24 cellular contexts compared by ENCODE assay signal in genomic region chr2:201793631-201794030, GRCh38. TPM values are rescaled to one million over a fixed set of nuclear protein-coding genes. Genes with fewer than 3 reads are reported as not detected.
"Had no signal": no experiment of that assay in that cellular context is flagged by ENCODE, and none has a peak within 500 bp of the region (broad histone marks: within the 10 kb centered on the region; RNA-seq: fewer than 3 reads in every experiment).

No MANE protein-coding gene starts in this region.

- H3K4me2 ChIP-seq: hepatocyte, neural progenitor cell, smooth muscle cell had no signal

- H3K27me3 Mint-ChIP-seq: dendritic cell treated with granulocyte-macrophage colony-stimulating factor and Interleukin-4, amounts not matched to agents 40 ng/mL and 50 ng/mL, for 4 days; type B pancreatic cell had no signal

- H3K4me1 ChIP-seq: esophagus squamous epithelium, neural progenitor cell, suprapubic skin, thyroid gland had no signal

- H3K36me3 ChIP-seq: esophagus squamous epithelium, neural progenitor cell, ovary, suprapubic skin, thyroid gland had no signal

- H3K36me3 Mint-ChIP-seq: natural killer cell; neural progenitor cell; stimulated activated effector memory CD8-positive, alpha-beta T cell treated with anti-CD3 and anti-CD28 coated beads, Interleukin-12 subunit alpha, Interleukin-12 subunit beta, amount 100 ng/mL, for 72 hours; type B pancreatic cell had no signal

- H3K27ac ChIP-seq: esophagus squamous epithelium, hepatocyte, neural progenitor cell, ovary, suprapubic skin, thyroid gland had no signal

- H3K4me3 Mint-ChIP-seq: dendritic cell treated with granulocyte-macrophage colony-stimulating factor and Interleukin-4, amounts not matched to agents 40 ng/mL and 50 ng/mL, for 4 days; effector memory CD8-positive, alpha-beta T cell; natural killer cell; neural progenitor cell; stimulated activated effector memory CD8-positive, alpha-beta T cell treated with anti-CD3 and anti-CD28 coated beads, Interleukin-12 subunit alpha, Interleukin-12 subunit beta, amount 100 ng/mL, for 72 hours; type B pancreatic cell had no signal

- H3K79me2 ChIP-seq: hepatocyte had no signal

- H3K9ac ChIP-seq: neural progenitor cell had no signal

- H3K9me3 ChIP-seq: esophagus squamous epithelium, mucosa of descending colon, ovary, suprapubic skin, thyroid gland had no signal

- H3K27me3 ChIP-seq: esophagus squamous epithelium, hepatocyte, neural progenitor cell, ovary, suprapubic skin, thyroid gland had no signal

- H2AFZ ChIP-seq: hepatocyte, neural progenitor cell had no signal

- H3K4me3 ChIP-seq: esophagus squamous epithelium, hepatocyte, mucosa of descending colon, neural progenitor cell, ovary, smooth muscle cell, suprapubic skin, thyroid gland had no signal

- H3K27ac Mint-ChIP-seq: dendritic cell treated with granulocyte-macrophage colony-stimulating factor and Interleukin-4, amounts not matched to agents 40 ng/mL and 50 ng/mL, for 4 days; effector memory CD8-positive, alpha-beta T cell; natural killer cell; neural progenitor cell; stimulated activated effector memory CD8-positive, alpha-beta T cell treated with anti-CD3 and anti-CD28 coated beads, Interleukin-12 subunit alpha, Interleukin-12 subunit beta, amount 100 ng/mL, for 72 hours; type B pancreatic cell had no signal

- H3K4me1 Mint-ChIP-seq: natural killer cell; stimulated activated effector memory CD8-positive, alpha-beta T cell treated with anti-CD3 and anti-CD28 coated beads, Interleukin-12 subunit alpha, Interleukin-12 subunit beta, amount 100 ng/mL, for 72 hours had no signal

- H3K9me3 Mint-ChIP-seq: dendritic cell treated with granulocyte-macrophage colony-stimulating factor and Interleukin-4, amounts not matched to agents 40 ng/mL and 50 ng/mL, for 4 days; effector memory CD8-positive, alpha-beta T cell; natural killer cell; neural progenitor cell; stimulated activated effector memory CD8-positive, alpha-beta T cell treated with anti-CD3 and anti-CD28 coated beads, Interleukin-12 subunit alpha, Interleukin-12 subunit beta, amount 100 ng/mL, for 72 hours; type B pancreatic cell had no signal

- ATAC-seq: effector memory CD8-positive, alpha-beta T cell; mucosa of descending colon; natural killer cell; right cardiac atrium; stimulated activated effector memory CD8-positive, alpha-beta T cell treated with anti-CD3 and anti-CD28 coated beads, Interleukin-12 subunit alpha, Interleukin-12 subunit beta, amount 100 ng/mL, for 72 hours; stimulated activated naive CD8-positive, alpha-beta T cell treated with anti-CD3 and anti-CD28 coated beads, Interleukin-15, Interleukin-2, amounts not matched to agents 100 U/mL and 50 U/mL, for 24 hours had no signal

- FAIRE-seq: colon, urothelium cell line had no signal

- DNase-seq: effector memory CD8-positive, alpha-beta T cell; esophagus squamous epithelium; foreskin fibroblast; head of caudate nucleus; kidney glomerular epithelial cell; mucosa of descending colon; natural killer cell; nucleus accumbens; ovary; right cardiac atrium; stimulated activated CD4-positive, alpha-beta T cell treated with anti-CD3 and anti-CD28 coated beads, Interleukin-2, amount 100 ng/mL, for 48 hours; stimulated activated CD8-positive, alpha-beta memory T cell treated with anti-CD3 and anti-CD28 coated beads, Interleukin-4, amount 100 ng/mL, for 48 hours; stimulated activated naive CD8-positive, alpha-beta T cell treated with anti-CD3 and anti-CD28 coated beads, Interleukin-15, Interleukin-2, amounts not matched to agents 100 U/mL and 50 U/mL, for 24 hours; thyroid gland had no signal

RNA-seq across cellular contexts. Expression of gene CDK15, which starts 12.7 kb away (rescaled TPM):
- total RNA-seq: lung microvascular endothelial cell had no signal
